15 cellular contexts compared by ENCODE assay signal in genomic region chr4:84937381-84937977, GRCh38. TPM values are rescaled to one million over a fixed set of nuclear protein-coding genes. Genes with fewer than 3 reads are reported as not detected.
DNase-seq lines count a peak whose midpoint lies in the region; ATAC-seq and TF ChIP-seq lines count a peak whose summit lies in the region.
"Had no signal": no experiment of that assay in that cellular context is flagged by ENCODE, and none has a peak within 500 bp of the region (broad histone marks: within the 10 kb centered on the region; RNA-seq: fewer than 3 reads in every experiment).

No MANE protein-coding gene starts in this region.

- POLR2A ChIA-PET in activated CD8-positive, alpha-beta T cell treated with anti-CD3 and anti-CD28 coated beads for 36 hours (lab: Charles Lee): no interaction called here

- H3K4me1 ChIP-seq in adrenal gland (replicated peaks in 1 of 2): peaks cover 9 to 38% of the 10 kb centered on the region in 2 donors
- H3K4me1 ChIP-seq in uterus: peaks cover 4 to 5% of the 10 kb centered on the region in 2 donors

- H3K36me3 Mint-ChIP-seq in glutamatergic neuron (ENCODE audit: unreplicated experiment): peaks cover 4% of the 10 kb centered on the region
- H3K36me3 Mint-ChIP-seq in activated CD8-positive, alpha-beta T cell treated with anti-CD3 and anti-CD28 coated beads for 36 hours (ENCODE audit: low read depth): no peaks in the 10 kb centered on the region
- H3K36me3 Mint-ChIP-seq: activated naive CD8-positive, alpha-beta T cell; stimulated activated effector memory CD8-positive, alpha-beta T cell treated with anti-CD3 and anti-CD28 coated beads, Interleukin-12 subunit alpha, Interleukin-12 subunit beta, amount 100 ng/mL, for 72 hours had no signal

- peak overlapping the region; percentile 60 for H3K27ac Mint-ChIP-seq in glutamatergic neuron (ENCODE audit: unreplicated experiment)
- H3K27ac Mint-ChIP-seq in activated CD8-positive, alpha-beta T cell treated with anti-CD3 and anti-CD28 coated beads for 36 hours: no peak overlapping the region
- no peak overlapping the region for H3K27ac Mint-ChIP-seq in stimulated activated naive CD8-positive, alpha-beta T cell treated with anti-CD3 and anti-CD28 coated beads, Interleukin-15, amount 100 ng/mL, for 72 hours
- H3K27ac Mint-ChIP-seq: activated naive CD8-positive, alpha-beta T cell; activated T-helper 1 cell treated with anti-CD3 and anti-CD28 coated beads, Interleukin-12 subunit alpha, Interleukin-12 subunit beta, Interleukin-2, Interleukin-4 antibody, amounts not matched to agents 30 ng/mL and 10 ng/mL and 1 ng/mL, durations not matched to agents 14 hours and 24 hours and 36 hours; stimulated activated effector memory CD8-positive, alpha-beta T cell treated with anti-CD3 and anti-CD28 coated beads, Interleukin-12 subunit alpha, Interleukin-12 subunit beta, amount 100 ng/mL, for 72 hours had no signal

- H3K9me3 ChIP-seq in adrenal gland (replicated peaks in 1 of 3) (peaks cover 0 to 16% (median 7%) of the 10 kb centered on the region in 3 donors), uterus (peaks cover 0 to 10% of the 10 kb centered on the region in 2 donors)

- no peaks in the 10 kb centered on the region for H3K36me3 ChIP-seq in adrenal gland (replicated peaks in 1 of 2)
- H3K36me3 ChIP-seq in uterus: no peaks in the 10 kb centered on the region

- H3K9me3 Mint-ChIP-seq in glutamatergic neuron (ENCODE audit: unreplicated experiment): peaks cover 7% of the 10 kb centered on the region
- peaks cover 4% of the 10 kb centered on the region for H3K9me3 Mint-ChIP-seq in activated CD8-positive, alpha-beta T cell treated with anti-CD3 and anti-CD28 coated beads for 36 hours
- H3K9me3 Mint-ChIP-seq in stimulated activated naive CD8-positive, alpha-beta T cell treated with anti-CD3 and anti-CD28 coated beads, Interleukin-15, amount 100 ng/mL, for 72 hours: peaks cover 5 to 12% of the 10 kb centered on the region in 2 donors

- no peaks in the 10 kb centered on the region for H3K27me3 ChIP-seq in adrenal gland
- no peaks in the 10 kb centered on the region for H3K27me3 ChIP-seq in uterus
- H3K27me3 ChIP-seq: tibial nerve had no signal

- ATAC-seq in activated CD8-positive, alpha-beta T cell treated with anti-CD3 and anti-CD28 coated beads for 36 hours: no peak
- no peak for ATAC-seq in stimulated activated naive CD8-positive, alpha-beta T cell treated with anti-CD3 and anti-CD28 coated beads, Interleukin-15, amount 100 ng/mL, for 72 hours
- ATAC-seq: mucosa of descending colon; stimulated activated effector memory CD8-positive, alpha-beta T cell treated with anti-CD3 and anti-CD28 coated beads, Interleukin-12 subunit alpha, Interleukin-12 subunit beta, amount 100 ng/mL, for 72 hours had no signal

- H3K4me1 Mint-ChIP-seq in glutamatergic neuron (ENCODE audit: low read depth, unreplicated experiment): peaks cover 28% of the 10 kb centered on the region
- H3K4me1 Mint-ChIP-seq in activated CD8-positive, alpha-beta T cell treated with anti-CD3 and anti-CD28 coated beads for 36 hours (ENCODE audit: low read depth): no peaks in the 10 kb centered on the region
- no peaks in the 10 kb centered on the region for H3K4me1 Mint-ChIP-seq in stimulated activated naive CD8-positive, alpha-beta T cell treated with anti-CD3 and anti-CD28 coated beads, Interleukin-15, amount 100 ng/mL, for 72 hours
- H3K4me1 Mint-ChIP-seq: stimulated activated effector memory CD8-positive, alpha-beta T cell treated with anti-CD3 and anti-CD28 coated beads, Interleukin-12 subunit alpha, Interleukin-12 subunit beta, amount 100 ng/mL, for 72 hours had no signal

- peaks cover 3% of the 10 kb centered on the region for H3K27me3 Mint-ChIP-seq in glutamatergic neuron (ENCODE audit: unreplicated experiment)
- no peaks in the 10 kb centered on the region for H3K27me3 Mint-ChIP-seq in activated CD8-positive, alpha-beta T cell treated with anti-CD3 and anti-CD28 coated beads for 36 hours
- no peaks in the 10 kb centered on the region for H3K27me3 Mint-ChIP-seq in stimulated activated naive CD8-positive, alpha-beta T cell treated with anti-CD3 and anti-CD28 coated beads, Interleukin-15, amount 100 ng/mL, for 72 hours

- intact Hi-C loops in adrenal gland (cut with DNase I): no loop called here
- intact Hi-C loops in activated CD8-positive, alpha-beta T cell treated with anti-CD3 and anti-CD28 coated beads for 36 hours (cut with micrococcal nuclease): no loop called here
- intact Hi-C loops in uterus (cut with DNase I; ENCODE audit: low total_unique reads): no loop called here

- WGBS in adrenal gland, 4 donors: 40 to 48% (median 45%) methylated on average over 3 of the region's 3 CpGs

- no peak overlapping the region for H3K4me3 Mint-ChIP-seq in glutamatergic neuron (ENCODE audit: unreplicated experiment)
- no peak overlapping the region for H3K4me3 Mint-ChIP-seq in activated CD8-positive, alpha-beta T cell treated with anti-CD3 and anti-CD28 coated beads for 36 hours
- H3K4me3 Mint-ChIP-seq in stimulated activated naive CD8-positive, alpha-beta T cell treated with anti-CD3 and anti-CD28 coated beads, Interleukin-15, amount 100 ng/mL, for 72 hours: no peak overlapping the region
- H3K4me3 Mint-ChIP-seq: activated naive CD8-positive, alpha-beta T cell; activated T-helper 1 cell treated with anti-CD3 and anti-CD28 coated beads, Interleukin-12 subunit alpha, Interleukin-12 subunit beta, Interleukin-2, Interleukin-4 antibody, amounts not matched to agents 30 ng/mL and 10 ng/mL and 1 ng/mL, durations not matched to agents 14 hours and 24 hours and 36 hours; stimulated activated effector memory CD8-positive, alpha-beta T cell treated with anti-CD3 and anti-CD28 coated beads, Interleukin-12 subunit alpha, Interleukin-12 subunit beta, amount 100 ng/mL, for 72 hours had no signal

- no peak overlapping the region for H3K4me3 ChIP-seq in adrenal gland
- H3K4me3 ChIP-seq in uterus: no peak overlapping the region
- H3K4me3 ChIP-seq: mucosa of descending colon, tibial nerve had no signal

- CTCF ChIA-PET in activated CD8-positive, alpha-beta T cell treated with anti-CD3 and anti-CD28 coated beads for 36 hours (lab: Charles Lee): no interaction called here

- peak overlapping the region in 3 of 5 donors; percentile 8 to 14 (median 11) for H3K27ac ChIP-seq in adrenal gland
- H3K27ac ChIP-seq in uterus: peak overlapping the region in 1 of 2 donors; percentile 39

- DNase-seq in EH (ENCODE audit: low read depth) (peak; percentile 13), adrenal gland (no peak), glutamatergic neuron (no peak), pulmonary artery endothelial cell (ENCODE audit: low read depth, low spot score) (peak; percentile 32), DMS53 (lab: John Stamatoyannopoulos, UW) (no peak), uterus (no peak)
- no peak for DNase-seq in activated CD8-positive, alpha-beta T cell treated with anti-CD3 and anti-CD28 coated beads for 36 hours
- DNase-seq in stimulated activated naive CD8-positive, alpha-beta T cell treated with anti-CD3 and anti-CD28 coated beads, Interleukin-15, amount 100 ng/mL, for 72 hours: no peak
- DNase-seq: activated CD4-positive, CD25-positive, alpha-beta regulatory T cell treated with anti-CD3 and anti-CD28 coated beads, Interleukin-2, amount 50 U/mL, for 72 hours; mucosa of descending colon; NCI-H510A treated with DMSO at 0.1 percent for 48 hours had no signal

- TF ChIP-seq POLR2A in adrenal gland (IDR thresholded peaks at IDR 0.05) (no peak), uterus (IDR thresholded peaks at IDR 0.05) (no peak)

- TF ChIP-seq CTCF in adrenal gland (IDR thresholded peaks at IDR 0.05) (no peak), glutamatergic neuron (IDR thresholded peaks at IDR 0.05; ENCODE audit: partially characterized antibody, unreplicated experiment) (no peak), uterus (IDR thresholded peaks at IDR 0.05) (no peak)
- TF ChIP-seq CTCF in activated CD8-positive, alpha-beta T cell treated with anti-CD3 and anti-CD28 coated beads for 36 hours (IDR thresholded peaks at IDR 0.05): no peak

RNA-seq across cellular contexts. Expression of gene WDFY3, which starts 29.0 kb away (rescaled TPM):
- total RNA-seq in adrenal gland: 100 to 1,000 TPM in 5 of 8 donors, 10 to 100 TPM in 3; 70.2 to 284 (median 107) TPM
- 10 to 100 TPM in 2 of 3 donors, 1 to 10 TPM in 1; 9.5 to 28.4 (median 10.7) TPM for polyA plus RNA-seq in adrenal gland
- 267 TPM for total RNA-seq in glutamatergic neuron (ENCODE audit: unreplicated experiment)
- total RNA-seq in pulmonary artery endothelial cell: 95.5 and 129 TPM in 2 replicates
- under 1 TPM; 0.09 to 0.38 TPM for total RNA-seq in activated CD8-positive, alpha-beta T cell treated with anti-CD3 and anti-CD28 coated beads for 36 hours
- total RNA-seq in uterus: 100 to 1,000 TPM in 2 of 4 donors, 10 to 100 TPM in 2; 35.9 to 146 (median 95.0) TPM

Comparison
In these comparisons a context has a peak if more than half of its experiments do, and no peak if none do; other contexts are left out.
1. DNase-seq: peak in EH (single experiment) and pulmonary artery endothelial cell (single experiment); none in adrenal gland (0 of 7), glutamatergic neuron (single experiment), DMS53 (single experiment), activated CD8-positive, alpha-beta T cell treated with anti-CD3 and anti-CD28 coated beads for 36 hours (single experiment), uterus (0 of 2) and stimulated activated naive CD8-positive, alpha-beta T cell treated with anti-CD3 and anti-CD28 coated beads, Interleukin-15, amount 100 ng/mL, for 72 hours (0 of 2).
2. RNA of gene WDFY3, which starts 29.0 kb away (total RNA-seq): 267 TPM in glutamatergic neuron (single experiment), 35.9 to 146 TPM in uterus, 70.2 to 284 TPM in adrenal gland and 95.5 to 129 TPM in pulmonary artery endothelial cell; 0.09 to 0.38 TPM in activated CD8-positive, alpha-beta T cell treated with anti-CD3 and anti-CD28 coated beads for 36 hours; every median in the first group is over 10 times any median in the second.